35 cellular contexts compared by ENCODE assay signal in genomic region chr5:173481821-173482220, GRCh38.
"Had no signal": no experiment of that assay in that cellular context is flagged by ENCODE, and none has a peak within 500 bp of the region (broad histone marks: within the 10 kb centered on the region; RNA-seq: fewer than 3 reads in every experiment).

No MANE protein-coding gene starts in this region.

- DNase-seq: Karpas-422, Kasumi-1, MG63, MM.1S, MV-4-11, NCI-H1048, NCI-H1092, NCI-H1092 treated with DMSO at 0.1 percent for 48 hours, NCI-H1105, NCI-H1105 treated with DMSO at 0.1 percent for 48 hours, NCI-H1417, NCI-H1417 treated with DMSO at 0.1 percent for 48 hours, NCI-H1436, NCI-H1436 treated with DMSO at 0.1 percent for 48 hours, NCI-H146, NCI-H1694, NCI-H1694 treated with DMSO at 0.1 percent for 48 hours, NCI-H187, NCI-H187 treated with DMSO at 0.1 percent for 48 hours, NCI-H1930, NCI-H2029, NCI-H2029 treated with DMSO at 0.1 percent for 48 hours, NCI-H2081, NCI-H2081 treated with DMSO at 0.1 percent for 48 hours, NCI-H2107, NCI-H2171, NCI-H2171 treated with DMSO at 0.1 percent for 48 hours, NCI-H2227 treated with DMSO at 0.1 percent for 48 hours, NCI-H226, NCI-H345, NCI-H446, NCI-H446 treated with DMSO at 0.1 percent for 48 hours, NCI-H510A, NCI-H510A treated with DMSO at 0.1 percent for 48 hours had no signal

- H3K9ac ChIP-seq: KMS-11 had no signal

- H3K36me3 ChIP-seq: MG63 had no signal

- H3K27me3 ChIP-seq: MG63 had no signal

- H3K27ac ChIP-seq: KMS-11 had no signal

- H3K4me2 ChIP-seq: KMS-11 had no signal

- H3K4me3 ChIP-seq: MG63 had no signal

- H3K9me3 ChIP-seq: MG63 had no signal
